In the genomic region with DNA sequence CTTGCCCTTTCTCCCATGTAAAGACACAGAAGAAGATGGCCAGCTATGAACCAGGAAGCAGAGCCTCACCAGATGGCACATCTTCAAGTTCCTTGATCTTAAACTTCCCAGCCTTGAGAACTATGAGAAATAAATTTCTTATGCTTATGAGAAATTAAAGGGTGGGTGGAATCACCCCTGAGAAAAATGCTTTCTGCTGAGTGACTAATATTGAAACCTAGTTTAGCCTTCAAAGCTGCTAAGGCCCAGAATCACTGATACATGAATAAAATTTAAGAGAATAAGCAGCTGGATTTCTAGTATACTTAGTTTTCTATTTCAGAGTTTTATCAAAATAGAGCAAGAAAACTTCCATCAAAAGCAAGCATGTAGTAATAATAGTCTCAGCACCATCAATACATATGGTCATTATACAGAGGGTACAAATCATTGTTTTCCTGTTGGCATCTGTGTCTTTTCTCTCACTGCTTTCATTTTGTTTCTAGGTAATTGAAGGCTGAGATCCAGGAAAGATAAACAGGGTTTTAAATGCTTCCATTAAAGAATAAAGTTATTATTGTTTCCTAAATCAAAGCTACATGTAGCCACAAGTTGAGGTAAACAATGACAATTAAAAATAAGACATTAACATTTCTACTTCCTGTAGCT, we compare ENCODE assay signal across 12 cellular contexts. TPM values are rescaled to one million over a fixed set of nuclear protein-coding genes. Genes with fewer than 3 reads are reported as not detected.
DNase-seq lines count a peak whose midpoint lies in the region; ATAC-seq, FAIRE-seq and TF ChIP-seq lines count a peak whose summit lies in the region.
"Had no signal": no experiment of that assay in that cellular context is flagged by ENCODE, and none has a peak within 500 bp of the region (broad histone marks: within the 10 kb centered on the region; RNA-seq: fewer than 3 reads in every experiment).

No MANE protein-coding gene starts in this region.

- no TSS peak for BruUV-seq in GM12878 (replicated peaks; lab: Mats Ljungman, UMichigan)

- H3K36me3 ChIP-seq in GM12878 (ENCODE audit: control insufficient read depth in 2 of 2, insufficient read depth in 2 of 2, low read length in 1 of 2) = no peaks in the 10 kb centered on the region

- no peak overlapping the region; the same call in 1 of the 2 replicates for H2AFZ ChIP-seq in GM12878 (ENCODE audit: control insufficient read depth, low read depth, low read length)

- no peak overlapping the region for H3K4me3 Mint-ChIP-seq in activated CD4-positive, alpha-beta T cell treated with anti-CD3 and anti-CD28 coated beads, Interleukin-2, amount 10 ng/mL, durations not matched to agents 7 days and 5 days
- H3K4me3 Mint-ChIP-seq in CD4-positive, alpha-beta T cell = no peak overlapping the region

- POLR2A ChIA-PET in GM12878 (lab: Charles Lee) = interaction anchor here (2.1 kb wide), 1 partner anchor 10 kb away, joined by 4 read pairs; no protein-coding TSS in a partner anchor
- POLR2A ChIA-PET in activated CD4-positive, alpha-beta T cell treated with anti-CD3 and anti-CD28 coated beads, Interleukin-2, amount 10 ng/mL, durations not matched to agents 7 days and 5 days (lab: Charles Lee) = no interaction called here
- POLR2A ChIA-PET in CD4-positive, alpha-beta T cell (lab: Charles Lee) = no interaction called here

- in situ Hi-C loops in GM12878 (cut with MboI) = no loop called here

- DNase-seq in GM12878 (ENCODE audit: low read depth, low spot score) = peak; percentile 8
- no peak for DNase-seq in NCI-H524 treated with DMSO at 0.1 percent for 48 hours (lab: John Stamatoyannopoulos, UW)
- DNase-seq in activated CD4-positive, alpha-beta T cell treated with anti-CD3 and anti-CD28 coated beads, Interleukin-2, amount 10 ng/mL, durations not matched to agents 7 days and 5 days = no peak
- DNase-seq in CD4-positive, alpha-beta T cell = no peak
- DNase-seq in activated CD4-positive, alpha-beta T cell treated with anti-CD3 and anti-CD28 coated beads for 48 hours = no peak
- DNase-seq: DMS 273 treated with DMSO at 0.1 percent for 48 hours, H7, head of caudate nucleus had no signal

- H3K36me3 Mint-ChIP-seq in activated CD4-positive, alpha-beta T cell treated with anti-CD3 and anti-CD28 coated beads, Interleukin-2, amount 10 ng/mL, durations not matched to agents 7 days and 5 days (ENCODE audit: low read depth) = no peaks in the 10 kb centered on the region
- no peaks in the 10 kb centered on the region for H3K36me3 Mint-ChIP-seq in CD4-positive, alpha-beta T cell (ENCODE audit: low read depth)

- H3K27me3 Mint-ChIP-seq in activated CD4-positive, alpha-beta T cell treated with anti-CD3 and anti-CD28 coated beads, Interleukin-2, amount 10 ng/mL, durations not matched to agents 7 days and 5 days = no peaks in the 10 kb centered on the region
- no peaks in the 10 kb centered on the region for H3K27me3 Mint-ChIP-seq in CD4-positive, alpha-beta T cell

- FAIRE-seq in GM12878 (lab: Jason Lieb, UNC) = no peak
- FAIRE-seq: colon had no signal

- no peak overlapping the region for H3K27ac ChIP-seq in GM12878 (ENCODE audit: control insufficient read depth, insufficient read depth)
- no peak overlapping the region for H3K27ac ChIP-seq in CD4-positive, alpha-beta T cell (ENCODE audit: low read depth, low read length)

- RAD21 ChIA-PET in GM12878 (lab: Charles Lee; ENCODE audit: unreplicated experiment) = interaction anchor here (1.1 to 1.4 kb wide), 3 partner anchors 23 to 138 kb away, joined by 3 to 5 read pairs (median 4); no protein-coding TSS in a partner anchor

- H3K4me3 ChIP-seq in GM12878 = no peak overlapping the region

- H3K4me2 ChIP-seq in GM12878 (ENCODE audit: control insufficient read depth, insufficient read depth) = no peak overlapping the region

- H3K27me3 ChIP-seq in GM12878 (replicated peaks in 1 of 2; ENCODE audit: control insufficient read depth in 2 of 2, insufficient read depth in 2 of 2, low read length in 1 of 2) = no peaks in the 10 kb centered on the region
- H3K27me3 ChIP-seq in CD4-positive, alpha-beta T cell (ENCODE audit: control insufficient read depth, insufficient read depth, low read length) = no peaks in the 10 kb centered on the region

- no peak overlapping the region for H3K9ac ChIP-seq in GM12878 (ENCODE audit: control insufficient read depth, insufficient read depth, low read length)

- TF ChIP-seq POLR2A in GM12878 (IDR thresholded peaks at IDR 0.05; ENCODE audit: low read depth, low read length) = no peak

- H3K27ac Mint-ChIP-seq in activated CD4-positive, alpha-beta T cell treated with anti-CD3 and anti-CD28 coated beads, Interleukin-2, amount 10 ng/mL, durations not matched to agents 7 days and 5 days = no peak overlapping the region
- no peak overlapping the region for H3K27ac Mint-ChIP-seq in CD4-positive, alpha-beta T cell

- TF ChIP-seq CTCF in GM12878 (IDR thresholded peaks at IDR 0.05 in 2 of 3, conservative IDR thresholded peaks at IDR 0.05 in 1 of 3; ENCODE audit: control insufficient read depth in 2 of 3, extremely low read depth in 1 of 3, insufficient read depth in 1 of 3, low read depth in 3 of 3, low read length in 3 of 3) = no peak
- no peak for TF ChIP-seq CTCF in CD4-positive, alpha-beta T cell (IDR thresholded peaks at IDR 0.05)

- no peaks in the 10 kb centered on the region for H3K79me2 ChIP-seq in GM12878 (ENCODE audit: control insufficient read depth, insufficient read depth, low read length)

- no peaks in the 10 kb centered on the region for H3K4me1 ChIP-seq in GM12878 (ENCODE audit: control insufficient read depth, insufficient read depth, low read length)

- TF ChIP-seq RAD21 in GM12878 (IDR thresholded peaks at IDR 0.05; ENCODE audit: insufficient read depth, low read depth, low read length) = no peak

- peak; percentile 85 for ATAC-seq in GM18519 (IDR thresholded peaks at IDR 0.05; ENCODE audit: low FRiP score, unreplicated experiment)
- ATAC-seq in GM21447 (IDR thresholded peaks at IDR 0.05; ENCODE audit: unreplicated experiment) = peak; percentile 82
- peak; percentile 92 for ATAC-seq in HG03064 (IDR thresholded peaks at IDR 0.05; ENCODE audit: low read depth, unreplicated experiment)
- ATAC-seq in GM12878 = peak; percentile 88
- no peak for ATAC-seq in CD4-positive, alpha-beta T cell (ENCODE audit: poor library complexity)

- CTCF ChIA-PET in GM12878 (lab: Yijun Ruan, JAX) = interaction anchor here (0.7 to 1.3 kb wide), 5 partner anchors 11 to 89 kb away, joined by 3 read pairs; no protein-coding TSS in a partner anchor
- CTCF ChIA-PET in activated CD4-positive, alpha-beta T cell treated with anti-CD3 and anti-CD28 coated beads, Interleukin-2, amount 10 ng/mL, durations not matched to agents 7 days and 5 days (lab: Charles Lee) = interaction anchor here (0.7 kb wide), 1 partner anchor 163 kb away, joined by 5 read pairs; no protein-coding TSS in a partner anchor
- CTCF ChIA-PET in CD4-positive, alpha-beta T cell (lab: Charles Lee) = no interaction called here

- H3K9me3 ChIP-seq in GM12878 (replicated peaks; ENCODE audit: control insufficient read depth, insufficient read depth, low read length) = no peaks in the 10 kb centered on the region
- H3K9me3 ChIP-seq in CD4-positive, alpha-beta T cell (ENCODE audit: control insufficient read depth, low read length) = no peaks in the 10 kb centered on the region

- intact Hi-C loops in GM12878 (cut with micrococcal nuclease; ENCODE audit: unreplicated experiment) = no loop called here
- intact Hi-C loops in CD4-positive, alpha-beta T cell (cut with DNase I, micrococcal nuclease) = no loop called here

- TF ChIP-seq EP300 in GM12878 (IDR thresholded peaks at IDR 0.05; ENCODE audit: borderline replicate concordance in 1 of 2, control insufficient read depth in 1 of 2, low read depth in 2 of 2, low read length in 2 of 2) = no peak

- no peaks in the 10 kb centered on the region for H3K9me3 Mint-ChIP-seq in activated CD4-positive, alpha-beta T cell treated with anti-CD3 and anti-CD28 coated beads, Interleukin-2, amount 10 ng/mL, durations not matched to agents 7 days and 5 days
- no peaks in the 10 kb centered on the region for H3K9me3 Mint-ChIP-seq in CD4-positive, alpha-beta T cell

- peaks cover 7% of the 10 kb centered on the region for H3K4me1 Mint-ChIP-seq in activated CD4-positive, alpha-beta T cell treated with anti-CD3 and anti-CD28 coated beads, Interleukin-2, amount 10 ng/mL, durations not matched to agents 7 days and 5 days
- H3K4me1 Mint-ChIP-seq in CD4-positive, alpha-beta T cell (ENCODE audit: low read depth) = no peaks in the 10 kb centered on the region

- no peaks in the 10 kb centered on the region for H4K20me1 ChIP-seq in GM12878 (ENCODE audit: control insufficient read depth, insufficient read depth)

- SMC1A ChIA-PET in GM12878 (lab: Charles Lee; ENCODE audit: uncharacterized antibody, unreplicated experiment) = interaction anchor here (0.7 to 2.7 kb wide), 11 partner anchors 9 to 254 kb away, joined by 3 to 7 read pairs (median 4); no protein-coding TSS in a partner anchor

TF ChIP-seq in GM12878, 131 proteins besides CTCF, POLR2A, EP300 and RAD21 (continues in another document):
- TF ChIP-seq BCL11A (IDR thresholded peaks at IDR 0.05; ENCODE audit: low read depth, low read length) = no peak

RNA-seq across cellular contexts. Expression of a gene that starts 53.3 kb away (rescaled TPM):
- 1.6 and 2.4 TPM in 2 replicates for total RNA-seq in GM12878 (2013; cell fraction: nucleolus; rRNA removed)
- total RNA-seq in GM12878 (2014; rRNA removed) (0.27 and 0.45 TPM in 2 replicates), GM12878 (2014; rRNA removed; fragmentation: Illumina TruSeq; extraction: Trizol) (0.32 and 0.85 TPM in 2 replicates), GM12878 (2021) (0.64 and 0.74 TPM in 2 replicates)
- 0.12 TPM for polyA plus RNA-seq in GM12878 (2011; ENCODE audit: low read depth)
- polyA plus RNA-seq in GM12878 (2011; rRNA removed) (0.68 and 0.71 TPM in 2 replicates), GM12878 (2014; fragmentation: Illumina TruSeq; extraction: Trizol) (0.38 and 0.51 TPM in 2 replicates), GM12878 (2014; fragmentation: Nextera tagmentation; extraction: Ambion mirVana) (under 1 TPM; 0.04 to 0.06 TPM), GM12878 (2014; rRNA removed) (0.08 and 0.51 TPM in 2 replicates), GM12878 (2016; fragmentation: Nextera tagmentation; extraction: Ambion mirVana) (under 1 TPM; 0.24 to 0.39 TPM)
- polyA plus RNA-seq in GM12878 (2011; cell fraction: cytosol; rRNA removed) = 0.38 and 0.93 TPM in 2 replicates
- polyA plus RNA-seq in GM12878 (2011; cell fraction: nucleus; rRNA removed) = 1.7 and 2.1 TPM in 2 replicates
- 0.15 and 0.34 TPM in 2 replicates for polyA plus RNA-seq in GM12878 (2012)
- 1.1 and 2.5 TPM in 2 replicates for polyA minus RNA-seq in GM12878 (2011; rRNA and poly(A)+ RNA removed)
- not detected in 2 replicates for polyA minus RNA-seq in GM12878 (2011; cell fraction: cytosol; rRNA and poly(A)+ RNA removed)
- 1.3 and 1.5 TPM in 2 replicates for polyA minus RNA-seq in GM12878 (2011; cell fraction: nucleus; rRNA and poly(A)+ RNA removed)
- total RNA-seq in activated CD4-positive, alpha-beta T cell treated with anti-CD3 and anti-CD28 coated beads, Interleukin-2, amount 10 ng/mL, durations not matched to agents 7 days and 5 days = under 1 TPM; 0.37 to 0.72 TPM
- total RNA-seq in CD4-positive, alpha-beta T cell = under 1 TPM; 0.25 to 0.77 TPM
